Comparison of ENCODE assay signal across 18 cellular contexts in genomic region chr6:50272611-50273010, GRCh38.
A peak's percentile ranks its signal among the peaks of the same experiment; 100 is the strongest.
DNase-seq lines count a peak whose midpoint lies in the region; ATAC-seq lines count a peak whose summit lies in the region.
"Had no signal": no experiment of that assay in that cellular context is flagged by ENCODE, and none has a peak within 500 bp of the region (broad histone marks: within the 10 kb centered on the region; RNA-seq: fewer than 3 reads in every experiment).

No MANE protein-coding gene starts in this region.

- intact Hi-C loops in left ventricle myocardium superior (cut with micrococcal nuclease): no loop called here

- H3K4me3 ChIP-seq in SJCRH30: no peak overlapping the region

- ATAC-seq in left ventricle myocardium superior: no peak
- no peak for ATAC-seq in GM18498 (IDR thresholded peaks at IDR 0.05; ENCODE audit: unreplicated experiment)

- H3K9me3 ChIP-seq in SJCRH30 (replicated peaks): peaks cover 3% of the 10 kb centered on the region; the same call in 1 of the 2 replicates

- no peaks in the 10 kb centered on the region for H3K27me3 ChIP-seq in SJCRH30

- H3K4me1 ChIP-seq in SJCRH30: peaks cover 10% of the 10 kb centered on the region

- H3K27ac ChIP-seq in SJCRH30: no peak overlapping the region

- DNase-seq in A172 (ENCODE audit: low spot score) (peak; percentile 21), HT1080 (ENCODE audit: low read depth) (peak; percentile 44), SJCRH30 (peak; percentile 11 to 28), foreskin melanocyte (peak; percentile 60), CD1c-positive myeloid dendritic cell (ENCODE audit: extremely low spot score) (no peak), left ventricle myocardium superior (no peak)
- DNase-seq: CD4-positive, alpha-beta memory T cell; DMS153; HFFc6; Karpas-422; NCI-H1092 treated with DMSO at 0.1 percent for 48 hours; NCI-H146; NCI-H2081; NCI-H510A; NCI-H774; RPMI8226; SHP77 treated with DMSO at 0.1 percent for 48 hours had no signal

- H3K36me3 ChIP-seq in SJCRH30: no peaks in the 10 kb centered on the region

Comparison
In these comparisons a context has a peak if more than half of its experiments do, and no peak if none do; other contexts are left out.
1. DNase-seq: peak in A172 (single experiment), HT1080 (single experiment), SJCRH30 (2 of 2) and foreskin melanocyte (single experiment); none in CD1c-positive myeloid dendritic cell (single experiment) and left ventricle myocardium superior (single experiment).